8 cellular contexts compared by ENCODE assay signal in the genomic region with DNA sequence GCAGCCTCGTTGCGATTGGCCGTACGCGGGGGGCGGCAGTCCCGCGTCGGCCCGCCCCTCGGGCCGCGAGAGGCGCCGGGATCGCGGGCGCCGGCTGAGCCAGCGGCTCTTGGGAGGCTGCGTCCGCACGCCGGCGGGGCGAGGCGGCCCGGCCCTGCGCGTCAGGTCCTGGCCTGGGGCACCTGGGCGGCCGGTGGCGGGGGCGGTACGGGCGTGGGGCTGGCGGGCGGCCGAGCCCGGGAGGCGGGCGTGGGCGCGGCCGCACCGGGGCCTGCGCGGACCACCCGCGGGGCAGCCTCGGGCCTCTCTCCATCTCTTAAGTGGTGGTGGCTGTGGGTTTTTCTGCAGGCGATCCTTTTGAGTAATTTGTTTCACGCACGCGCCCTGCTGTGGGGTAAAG. TPM values are rescaled to one million over a fixed set of nuclear protein-coding genes. Genes with fewer than 3 reads are reported as not detected.
A peak's percentile ranks its signal among the peaks of the same experiment; 100 is the strongest.
DNase-seq lines count a peak whose midpoint lies in the region; ATAC-seq, FAIRE-seq and TF ChIP-seq lines count a peak whose summit lies in the region.
"Not testable (repeated sequence)": the region's sequence is repeated elsewhere in the genome, so short reads cannot be mapped to it uniquely, and the experiment has no call there.

No MANE protein-coding gene starts in this region.

- FAIRE-seq in H54 (lab: Jason Lieb, UNC) = not testable (repeated sequence)

- peaks cover 32% of the 10 kb centered on the region for H3K4me1 Mint-ChIP-seq in activated T-cell treated with anti-CD3 and anti-CD28 coated beads, Interleukin-2, amount 50 U/mL, for 4 hours (ENCODE audit: low read depth)
- peaks cover 18% of the 10 kb centered on the region for H3K4me1 Mint-ChIP-seq in nephron progenitor cell
- peaks cover 41% of the 10 kb centered on the region for H3K4me1 Mint-ChIP-seq in stimulated activated naive CD8-positive, alpha-beta T cell treated with anti-CD3 and anti-CD28 coated beads, Interleukin-15, amount 100 ng/mL, for 72 hours

- POLR2A ChIA-PET in Panc1 (lab: Charles Lee) = not testable (repeated sequence)

- BruUV-seq in Panc1 (replicated peaks; lab: Mats Ljungman, UMichigan) = not testable (repeated sequence)

- not testable (repeated sequence) for H3K4me1 ChIP-seq in Panc1 (ENCODE audit: control insufficient read depth, insufficient read depth, low read length); colonic mucosa

- peak; percentile 4 for DNase-seq in CMK (ENCODE audit: low read depth)
- DNase-seq in H54 (ENCODE audit: insufficient read length, low spot score); Panc1 (ENCODE audit: low read depth, low spot score): not testable (repeated sequence)
- peak; percentile 7 for DNase-seq in activated T-cell treated with anti-CD3 and anti-CD28 coated beads, Interleukin-2, amount 50 U/mL, for 4 hours
- peak; percentile 78 for DNase-seq in colonic mucosa
- DNase-seq in hepatic stellate cell (ENCODE audit: low spot score) = peak; percentile 3
- peak; percentile 56 for DNase-seq in nephron progenitor cell
- peak; percentile 24 to 70 for DNase-seq in stimulated activated naive CD8-positive, alpha-beta T cell treated with anti-CD3 and anti-CD28 coated beads, Interleukin-15, amount 100 ng/mL, for 72 hours

- not testable (repeated sequence) for TF ChIP-seq CTCF in Panc1 (IDR thresholded peaks at IDR 0.05); colonic mucosa (IDR thresholded peaks at IDR 0.05); nephron progenitor cell (IDR thresholded peaks at IDR 0.05)

- ATAC-seq in Panc1; activated T-cell treated with anti-CD3 and anti-CD28 coated beads, Interleukin-2, amount 50 U/mL, for 4 hours; stimulated activated naive CD8-positive, alpha-beta T cell treated with anti-CD3 and anti-CD28 coated beads, Interleukin-15, amount 100 ng/mL, for 72 hours: not testable (repeated sequence)

- not testable (repeated sequence) for H3K27me3 Mint-ChIP-seq in activated T-cell treated with anti-CD3 and anti-CD28 coated beads, Interleukin-2, amount 50 U/mL, for 4 hours (ENCODE audit: low read depth); nephron progenitor cell (ENCODE audit: low read depth, poor library complexity); stimulated activated naive CD8-positive, alpha-beta T cell treated with anti-CD3 and anti-CD28 coated beads, Interleukin-15, amount 100 ng/mL, for 72 hours

- H3K9me3 ChIP-seq in Panc1 (ENCODE audit: control insufficient read depth, insufficient read depth, low read depth, low read length); colonic mucosa: not testable (repeated sequence)

- CTCF ChIA-PET in Panc1 (lab: Charles Lee) = not testable (repeated sequence)

- H3K36me3 ChIP-seq in Panc1 (ENCODE audit: control insufficient read depth, insufficient read depth, low read length); colonic mucosa: not testable (repeated sequence)

- intact Hi-C loops in Panc1 (cut with micrococcal nuclease; ENCODE audit: unreplicated experiment); colonic mucosa (cut with DNase I): not testable (repeated sequence)

- H3K27me3 ChIP-seq in Panc1 (ENCODE audit: control insufficient read depth, insufficient read depth, low read length); colonic mucosa: not testable (repeated sequence)

- H3K9ac ChIP-seq in colonic mucosa (ENCODE audit: low read depth in 2 of 2, low read length in 2 of 2) = not testable (repeated sequence)

- H3K4me3 Mint-ChIP-seq in activated T-cell treated with anti-CD3 and anti-CD28 coated beads, Interleukin-2, amount 50 U/mL, for 4 hours = peak overlapping the region; percentile 94
- peak overlapping the region; percentile 90 for H3K4me3 Mint-ChIP-seq in nephron progenitor cell
- H3K4me3 Mint-ChIP-seq in stimulated activated naive CD8-positive, alpha-beta T cell treated with anti-CD3 and anti-CD28 coated beads, Interleukin-15, amount 100 ng/mL, for 72 hours = peak overlapping the region; percentile 84 to 99

- H3K27ac Mint-ChIP-seq in nephron progenitor cell = not testable (repeated sequence)
- H3K27ac Mint-ChIP-seq in stimulated activated naive CD8-positive, alpha-beta T cell treated with anti-CD3 and anti-CD28 coated beads, Interleukin-15, amount 100 ng/mL, for 72 hours = peak overlapping the region; percentile 88 to 96

- peak; percentile 67 for TF ChIP-seq POLR2A in H54 (IDR thresholded peaks at IDR 0.05; ENCODE audit: low read depth, low read length)

- not testable (repeated sequence) for H3K36me3 Mint-ChIP-seq in activated T-cell treated with anti-CD3 and anti-CD28 coated beads, Interleukin-2, amount 50 U/mL, for 4 hours (ENCODE audit: insufficient read depth)
- peaks cover 22% of the 10 kb centered on the region for H3K36me3 Mint-ChIP-seq in nephron progenitor cell (ENCODE audit: low read depth)

- H3K4me3 ChIP-seq in Panc1 (ENCODE audit: low read depth in 2 of 2, low read length in 2 of 2) (peak overlapping the region; percentile 47 to 50), colonic mucosa (peak overlapping the region; percentile 32)

- H3K27ac ChIP-seq in Panc1 (ENCODE audit: low read length); colonic mucosa: not testable (repeated sequence)

- H3K9me3 Mint-ChIP-seq in activated T-cell treated with anti-CD3 and anti-CD28 coated beads, Interleukin-2, amount 50 U/mL, for 4 hours; stimulated activated naive CD8-positive, alpha-beta T cell treated with anti-CD3 and anti-CD28 coated beads, Interleukin-15, amount 100 ng/mL, for 72 hours: not testable (repeated sequence)
- peaks cover 37% of the 10 kb centered on the region for H3K9me3 Mint-ChIP-seq in nephron progenitor cell

- in situ Hi-C loops in Panc1 (cut with HindIII; ENCODE audit: low pct_unique_long_range_greater_than_20kb, low sequenced_read_pairs) = not testable (repeated sequence)

RNA-seq across cellular contexts. Expression of gene GOLGA6L26, which starts 30.3 kb away (rescaled TPM):
- not detected for total RNA-seq in Panc1 (2021; ENCODE audit: unreplicated experiment)
- polyA plus RNA-seq in Panc1 (2012; ENCODE audit: insufficient read length) = not detected
- not detected for total RNA-seq in activated T-cell treated with anti-CD3 and anti-CD28 coated beads, Interleukin-2, amount 50 U/mL, for 4 hours
- not detected for total RNA-seq in colonic mucosa

RNA-seq across cellular contexts. Expression of gene GOLGA8S, which starts 50.9 kb away (rescaled TPM):
- 0.15 TPM for total RNA-seq in Panc1 (2021; ENCODE audit: unreplicated experiment)
- polyA plus RNA-seq in Panc1 (2012; ENCODE audit: insufficient read length) = 0.21 TPM
- not detected for total RNA-seq in activated T-cell treated with anti-CD3 and anti-CD28 coated beads, Interleukin-2, amount 50 U/mL, for 4 hours
- total RNA-seq in colonic mucosa = under 1 TPM in 1 of 2 donors, not detected in 1; 0.08 TPM
